1 cellular context compared by ENCODE assay signal in the genomic region with DNA sequence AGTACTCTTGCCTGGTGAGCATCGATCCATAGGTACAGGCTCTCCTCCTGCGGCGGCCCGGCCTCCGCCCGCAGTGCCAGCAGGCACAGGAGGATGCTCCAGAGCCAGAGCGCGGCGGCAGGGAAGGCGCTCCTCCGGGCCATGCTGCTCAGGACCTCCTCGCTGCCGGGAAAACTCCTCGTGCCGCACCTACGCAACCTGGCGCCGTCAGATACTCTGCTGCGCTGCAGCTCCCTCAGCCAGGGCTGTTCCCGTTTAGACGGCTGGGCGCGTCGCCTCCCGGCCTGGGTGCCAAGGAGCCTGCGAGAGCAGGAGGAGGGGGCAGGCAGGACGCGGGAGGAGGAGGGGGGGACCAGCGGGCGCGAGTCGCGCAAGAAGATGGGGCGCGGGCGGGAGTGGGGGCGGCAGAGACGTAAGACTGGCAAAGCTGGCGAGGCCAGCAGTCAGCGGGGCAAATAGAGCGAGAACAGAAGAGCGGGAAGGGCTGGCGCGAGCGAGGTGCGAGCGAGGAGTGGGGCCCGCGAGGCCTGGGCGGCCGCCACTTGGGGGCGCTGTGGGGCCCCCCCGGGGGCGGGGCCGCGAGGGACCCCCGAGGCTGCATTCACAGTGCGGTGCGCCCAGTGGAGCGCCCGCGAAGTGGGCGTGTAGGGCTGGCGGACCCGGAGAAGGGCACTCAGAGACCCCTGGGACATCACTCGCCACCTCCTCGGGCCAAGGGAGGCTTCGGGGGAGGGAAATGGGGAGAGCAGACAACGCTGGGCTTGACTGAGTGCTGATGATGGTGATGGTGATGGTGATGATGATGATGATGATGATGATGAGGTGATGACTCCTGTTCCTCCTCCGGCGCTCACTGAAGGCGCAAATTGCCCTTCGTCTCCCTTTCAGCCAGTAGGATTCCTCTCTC.
TF ChIP-seq lines count a peak whose summit lies in the region.

A gene with protein sequence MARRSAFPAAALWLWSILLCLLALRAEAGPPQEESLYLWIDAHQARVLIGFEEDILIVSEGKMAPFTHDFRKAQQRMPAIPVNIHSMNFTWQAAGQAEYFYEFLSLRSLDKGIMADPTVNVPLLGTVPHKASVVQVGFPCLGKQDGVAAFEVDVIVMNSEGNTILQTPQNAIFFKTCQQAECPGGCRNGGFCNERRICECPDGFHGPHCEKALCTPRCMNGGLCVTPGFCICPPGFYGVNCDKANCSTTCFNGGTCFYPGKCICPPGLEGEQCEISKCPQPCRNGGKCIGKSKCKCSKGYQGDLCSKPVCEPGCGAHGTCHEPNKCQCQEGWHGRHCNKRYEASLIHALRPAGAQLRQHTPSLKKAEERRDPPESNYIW (minus strand): TSS at position 257 of the 907 bp plus-strand sequence. CDS start 114 bp downstream, at position 143.

TF ChIP-seq in WTC11, 78 proteins besides CTCF, POLR2A, EP300 and RAD21 (continued from another document):
- TF ChIP-seq, protein P1, sequence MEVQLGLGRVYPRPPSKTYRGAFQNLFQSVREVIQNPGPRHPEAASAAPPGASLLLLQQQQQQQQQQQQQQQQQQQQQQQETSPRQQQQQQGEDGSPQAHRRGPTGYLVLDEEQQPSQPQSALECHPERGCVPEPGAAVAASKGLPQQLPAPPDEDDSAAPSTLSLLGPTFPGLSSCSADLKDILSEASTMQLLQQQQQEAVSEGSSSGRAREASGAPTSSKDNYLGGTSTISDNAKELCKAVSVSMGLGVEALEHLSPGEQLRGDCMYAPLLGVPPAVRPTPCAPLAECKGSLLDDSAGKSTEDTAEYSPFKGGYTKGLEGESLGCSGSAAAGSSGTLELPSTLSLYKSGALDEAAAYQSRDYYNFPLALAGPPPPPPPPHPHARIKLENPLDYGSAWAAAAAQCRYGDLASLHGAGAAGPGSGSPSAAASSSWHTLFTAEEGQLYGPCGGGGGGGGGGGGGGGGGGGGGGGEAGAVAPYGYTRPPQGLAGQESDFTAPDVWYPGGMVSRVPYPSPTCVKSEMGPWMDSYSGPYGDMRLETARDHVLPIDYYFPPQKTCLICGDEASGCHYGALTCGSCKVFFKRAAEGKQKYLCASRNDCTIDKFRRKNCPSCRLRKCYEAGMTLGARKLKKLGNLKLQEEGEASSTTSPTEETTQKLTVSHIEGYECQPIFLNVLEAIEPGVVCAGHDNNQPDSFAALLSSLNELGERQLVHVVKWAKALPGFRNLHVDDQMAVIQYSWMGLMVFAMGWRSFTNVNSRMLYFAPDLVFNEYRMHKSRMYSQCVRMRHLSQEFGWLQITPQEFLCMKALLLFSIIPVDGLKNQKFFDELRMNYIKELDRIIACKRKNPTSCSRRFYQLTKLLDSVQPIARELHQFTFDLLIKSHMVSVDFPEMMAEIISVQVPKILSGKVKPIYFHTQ (CRISPR knock-in tag; IDR thresholded peaks at IDR 0.05) = no peak
- TF ChIP-seq SMAD4 (CRISPR knock-in tag; IDR thresholded peaks at IDR 0.05) (no peak), FOXP1 (CRISPR knock-in tag; IDR thresholded peaks at IDR 0.05; ENCODE audit: borderline replicate concordance) (peak; percentile 96), NR2C2 (CRISPR knock-in tag; IDR thresholded peaks at IDR 0.05) (peak; percentile 45; the same call in 1 of the 2 replicates), TP53 (CRISPR knock-in tag; IDR thresholded peaks at IDR 0.05) (peak; percentile 73; the same call in 1 of the 2 replicates), NFATC4 (CRISPR knock-in tag; IDR thresholded peaks at IDR 0.05) (no peak), CREB1 (CRISPR knock-in tag; IDR thresholded peaks at IDR 0.05) (no peak), ETV6 (CRISPR knock-in tag; IDR thresholded peaks at IDR 0.05) (peak; percentile 57; the same call in 1 of the 2 replicates), NFE2L1 (CRISPR knock-in tag; IDR thresholded peaks at IDR 0.05) (peak; percentile 66; the same call in 1 of the 2 replicates), ZNF396 (CRISPR knock-in tag; IDR thresholded peaks at IDR 0.05; ENCODE audit: borderline replicate concordance) (no peak), GABPB1 (CRISPR knock-in tag; IDR thresholded peaks at IDR 0.05) (no peak), ZNF416 (CRISPR knock-in tag; IDR thresholded peaks at IDR 0.05) (no peak), ZNF232 (CRISPR knock-in tag; IDR thresholded peaks at IDR 0.05) (no peak; the same call in 1 of the 2 replicates)
- TF ChIP-seq, protein P2, sequence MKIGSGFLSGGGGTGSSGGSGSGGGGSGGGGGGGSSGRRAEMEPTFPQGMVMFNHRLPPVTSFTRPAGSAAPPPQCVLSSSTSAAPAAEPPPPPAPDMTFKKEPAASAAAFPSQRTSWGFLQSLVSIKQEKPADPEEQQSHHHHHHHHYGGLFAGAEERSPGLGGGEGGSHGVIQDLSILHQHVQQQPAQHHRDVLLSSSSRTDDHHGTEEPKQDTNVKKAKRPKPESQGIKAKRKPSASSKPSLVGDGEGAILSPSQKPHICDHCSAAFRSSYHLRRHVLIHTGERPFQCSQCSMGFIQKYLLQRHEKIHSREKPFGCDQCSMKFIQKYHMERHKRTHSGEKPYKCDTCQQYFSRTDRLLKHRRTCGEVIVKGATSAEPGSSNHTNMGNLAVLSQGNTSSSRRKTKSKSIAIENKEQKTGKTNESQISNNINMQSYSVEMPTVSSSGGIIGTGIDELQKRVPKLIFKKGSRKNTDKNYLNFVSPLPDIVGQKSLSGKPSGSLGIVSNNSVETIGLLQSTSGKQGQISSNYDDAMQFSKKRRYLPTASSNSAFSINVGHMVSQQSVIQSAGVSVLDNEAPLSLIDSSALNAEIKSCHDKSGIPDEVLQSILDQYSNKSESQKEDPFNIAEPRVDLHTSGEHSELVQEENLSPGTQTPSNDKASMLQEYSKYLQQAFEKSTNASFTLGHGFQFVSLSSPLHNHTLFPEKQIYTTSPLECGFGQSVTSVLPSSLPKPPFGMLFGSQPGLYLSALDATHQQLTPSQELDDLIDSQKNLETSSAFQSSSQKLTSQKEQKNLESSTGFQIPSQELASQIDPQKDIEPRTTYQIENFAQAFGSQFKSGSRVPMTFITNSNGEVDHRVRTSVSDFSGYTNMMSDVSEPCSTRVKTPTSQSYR (CRISPR knock-in tag; IDR thresholded peaks at IDR 0.05) = no peak
- TF ChIP-seq, protein P3, sequence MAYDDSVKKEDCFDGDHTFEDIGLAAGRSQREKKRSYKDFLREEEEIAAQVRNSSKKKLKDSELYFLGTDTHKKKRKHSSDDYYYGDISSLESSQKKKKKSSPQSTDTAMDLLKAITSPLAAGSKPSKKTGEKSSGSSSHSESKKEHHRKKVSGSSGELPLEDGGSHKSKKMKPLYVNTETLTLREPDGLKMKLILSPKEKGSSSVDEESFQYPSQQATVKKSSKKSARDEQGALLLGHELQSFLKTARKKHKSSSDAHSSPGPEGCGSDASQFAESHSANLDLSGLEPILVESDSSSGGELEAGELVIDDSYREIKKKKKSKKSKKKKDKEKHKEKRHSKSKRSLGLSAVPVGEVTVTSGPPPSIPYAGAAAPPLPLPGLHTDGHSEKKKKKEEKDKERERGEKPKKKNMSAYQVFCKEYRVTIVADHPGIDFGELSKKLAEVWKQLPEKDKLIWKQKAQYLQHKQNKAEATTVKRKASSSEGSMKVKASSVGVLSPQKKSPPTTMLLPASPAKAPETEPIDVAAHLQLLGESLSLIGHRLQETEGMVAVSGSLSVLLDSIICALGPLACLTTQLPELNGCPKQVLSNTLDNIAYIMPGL (CRISPR knock-in tag; IDR thresholded peaks at IDR 0.05) = peak; percentile 84
- TF ChIP-seq, protein P4, sequence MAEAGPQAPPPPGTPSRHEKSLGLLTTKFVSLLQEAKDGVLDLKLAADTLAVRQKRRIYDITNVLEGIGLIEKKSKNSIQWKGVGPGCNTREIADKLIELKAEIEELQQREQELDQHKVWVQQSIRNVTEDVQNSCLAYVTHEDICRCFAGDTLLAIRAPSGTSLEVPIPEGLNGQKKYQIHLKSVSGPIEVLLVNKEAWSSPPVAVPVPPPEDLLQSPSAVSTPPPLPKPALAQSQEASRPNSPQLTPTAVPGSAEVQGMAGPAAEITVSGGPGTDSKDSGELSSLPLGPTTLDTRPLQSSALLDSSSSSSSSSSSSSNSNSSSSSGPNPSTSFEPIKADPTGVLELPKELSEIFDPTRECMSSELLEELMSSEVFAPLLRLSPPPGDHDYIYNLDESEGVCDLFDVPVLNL (CRISPR knock-in tag; IDR thresholded peaks at IDR 0.05; ENCODE audit: borderline replicate concordance, low read depth) = peak; percentile 53; the same call in 1 of the 2 replicates
- TF ChIP-seq, protein P5, sequence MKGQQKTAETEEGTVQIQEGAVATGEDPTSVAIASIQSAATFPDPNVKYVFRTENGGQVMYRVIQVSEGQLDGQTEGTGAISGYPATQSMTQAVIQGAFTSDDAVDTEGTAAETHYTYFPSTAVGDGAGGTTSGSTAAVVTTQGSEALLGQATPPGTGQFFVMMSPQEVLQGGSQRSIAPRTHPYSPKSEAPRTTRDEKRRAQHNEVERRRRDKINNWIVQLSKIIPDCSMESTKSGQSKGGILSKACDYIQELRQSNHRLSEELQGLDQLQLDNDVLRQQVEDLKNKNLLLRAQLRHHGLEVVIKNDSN (CRISPR knock-in tag; IDR thresholded peaks at IDR 0.05) = no peak
- TF ChIP-seq, protein P6, sequence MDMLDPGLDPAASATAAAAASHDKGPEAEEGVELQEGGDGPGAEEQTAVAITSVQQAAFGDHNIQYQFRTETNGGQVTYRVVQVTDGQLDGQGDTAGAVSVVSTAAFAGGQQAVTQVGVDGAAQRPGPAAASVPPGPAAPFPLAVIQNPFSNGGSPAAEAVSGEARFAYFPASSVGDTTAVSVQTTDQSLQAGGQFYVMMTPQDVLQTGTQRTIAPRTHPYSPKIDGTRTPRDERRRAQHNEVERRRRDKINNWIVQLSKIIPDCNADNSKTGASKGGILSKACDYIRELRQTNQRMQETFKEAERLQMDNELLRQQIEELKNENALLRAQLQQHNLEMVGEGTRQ (CRISPR knock-in tag; IDR thresholded peaks at IDR 0.05) = 0 out of 2 replicates have a peak, but pooled peaks have one; percentile 6
- TF ChIP-seq, protein P7, sequence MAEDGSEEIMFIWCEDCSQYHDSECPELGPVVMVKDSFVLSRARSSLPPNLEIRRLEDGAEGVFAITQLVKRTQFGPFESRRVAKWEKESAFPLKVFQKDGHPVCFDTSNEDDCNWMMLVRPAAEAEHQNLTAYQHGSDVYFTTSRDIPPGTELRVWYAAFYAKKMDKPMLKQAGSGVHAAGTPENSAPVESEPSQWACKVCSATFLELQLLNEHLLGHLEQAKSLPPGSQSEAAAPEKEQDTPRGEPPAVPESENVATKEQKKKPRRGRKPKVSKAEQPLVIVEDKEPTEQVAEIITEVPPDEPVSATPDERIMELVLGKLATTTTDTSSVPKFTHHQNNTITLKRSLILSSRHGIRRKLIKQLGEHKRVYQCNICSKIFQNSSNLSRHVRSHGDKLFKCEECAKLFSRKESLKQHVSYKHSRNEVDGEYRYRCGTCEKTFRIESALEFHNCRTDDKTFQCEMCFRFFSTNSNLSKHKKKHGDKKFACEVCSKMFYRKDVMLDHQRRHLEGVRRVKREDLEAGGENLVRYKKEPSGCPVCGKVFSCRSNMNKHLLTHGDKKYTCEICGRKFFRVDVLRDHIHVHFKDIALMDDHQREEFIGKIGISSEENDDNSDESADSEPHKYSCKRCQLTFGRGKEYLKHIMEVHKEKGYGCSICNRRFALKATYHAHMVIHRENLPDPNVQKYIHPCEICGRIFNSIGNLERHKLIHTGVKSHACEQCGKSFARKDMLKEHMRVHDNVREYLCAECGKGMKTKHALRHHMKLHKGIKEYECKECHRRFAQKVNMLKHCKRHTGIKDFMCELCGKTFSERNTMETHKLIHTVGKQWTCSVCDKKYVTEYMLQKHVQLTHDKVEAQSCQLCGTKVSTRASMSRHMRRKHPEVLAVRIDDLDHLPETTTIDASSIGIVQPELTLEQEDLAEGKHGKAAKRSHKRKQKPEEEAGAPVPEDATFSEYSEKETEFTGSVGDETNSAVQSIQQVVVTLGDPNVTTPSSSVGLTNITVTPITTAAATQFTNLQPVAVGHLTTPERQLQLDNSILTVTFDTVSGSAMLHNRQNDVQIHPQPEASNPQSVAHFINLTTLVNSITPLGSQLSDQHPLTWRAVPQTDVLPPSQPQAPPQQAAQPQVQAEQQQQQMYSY (CRISPR knock-in tag; IDR thresholded peaks at IDR 0.05) = no peak
